ENCODE assay signal across 20 cellular contexts in genomic region chr6:24765968-24766367, GRCh38. TPM values are rescaled to one million over a fixed set of nuclear protein-coding genes. Genes with fewer than 3 reads are reported as not detected.
"Had no signal": no experiment of that assay in that cellular context is flagged by ENCODE, and none has a peak within 500 bp of the region (broad histone marks: within the 10 kb centered on the region; RNA-seq: fewer than 3 reads in every experiment).

No MANE protein-coding gene starts in this region.

RNA-seq across cellular contexts. Expression of gene ARMH2, which starts 32.7 kb away (rescaled TPM):
- total RNA-seq: hepatocyte, kidney, kidney epithelial cell, left cardiac atrium, left colon, left lobe of liver, left ventricle myocardium inferior, left ventricle myocardium superior, liver, lower leg skin, lung microvascular endothelial cell, mammary epithelial cell, mesenteric fat pad, mesothelial cell of epicardium, mononuclear cell, mucosa of descending colon, mucosa of gallbladder, myocyte had no signal
- polyA plus RNA-seq: hepatocyte, immature natural killer cell, keratinocyte, liver, mammary epithelial cell had no signal
